Comparison of ENCODE assay signal across 25 cellular contexts in genomic region chr12:108594960-108595710, GRCh38. TPM values are rescaled to one million over a fixed set of nuclear protein-coding genes. Genes with fewer than 3 reads are reported as not detected.
DNase-seq lines count a peak whose midpoint lies in the region; ATAC-seq, FAIRE-seq and TF ChIP-seq lines count a peak whose summit lies in the region.
"Had no signal": no experiment of that assay in that cellular context is flagged by ENCODE, and none has a peak within 500 bp of the region (broad histone marks: within the 10 kb centered on the region; RNA-seq: fewer than 3 reads in every experiment).

No MANE protein-coding gene starts in this region.

- intact Hi-C loops in K562 (cut with micrococcal nuclease) (no loop called here), posterior vena cava (cut with DNase I) (no loop called here), Right ventricle myocardium superior (cut with DNase I) (no loop called here)

- in situ Hi-C loops in K562 (cut with MboI), result no loop called here

- no peak overlapping the region for H3K27ac ChIP-seq in K562 (ENCODE audit: extremely low read depth, low read depth, low read length)
- H3K27ac ChIP-seq: brain microvascular endothelial cell, right atrium auricular region, SK-N-MC, tibial artery had no signal

- peaks cover 0 to 28% of the 10 kb centered on the region in 2 experiments; a peak in 2 of 5 replicates for H3K4me1 ChIP-seq in K562 (replicated peaks in 1 of 2; ENCODE audit: control insufficient read depth in 2 of 2, insufficient read depth in 2 of 2, low read length in 2 of 2)
- H3K4me1 ChIP-seq: tibial artery had no signal

- no peak overlapping the region for H3K4me2 ChIP-seq in K562 (ENCODE audit: insufficient read depth, low read length)

- H4K20me1 ChIP-seq in K562 (replicated peaks; ENCODE audit: control insufficient read depth, insufficient read depth, low read length), result peaks cover 6% of the 10 kb centered on the region; the same call in 1 of the 2 replicates

- peaks cover 0 to 6% of the 10 kb centered on the region in 2 experiments; a peak in 1 of 5 replicates for H3K27me3 ChIP-seq in K562 (ENCODE audit: control insufficient read depth in 2 of 2, insufficient read depth in 2 of 2, low read length in 2 of 2)
- H3K27me3 ChIP-seq: brain microvascular endothelial cell, right atrium auricular region had no signal

- DNase-seq in GM18507 (ENCODE audit: extremely low spot score, insufficient read length, low read depth) (no peak), K562 (ENCODE audit: extremely low read depth in 1 of 4, low spot score in 3 of 4) (no peak), posterior vena cava (ENCODE audit: low spot score) (peak; percentile 51), Right ventricle myocardium superior (no peak)
- no peak for DNase-seq in stimulated activated naive CD8-positive, alpha-beta T cell treated with anti-CD3 and anti-CD28 coated beads, Interleukin-15, Interleukin-2, amounts not matched to agents 100 U/mL and 50 U/mL, for 24 hours
- DNase-seq: activated CD4-positive, alpha-beta T cell treated with anti-CD3 and anti-CD28 coated beads for 1 hour; activated CD8-positive, alpha-beta memory T cell treated with anti-CD3 and anti-CD28 coated beads, Interleukin-2, amount 10 ng/mL, durations not matched to agents 7 days and 5 days; activated naive CD8-positive, alpha-beta T cell treated with anti-CD3 and anti-CD28 coated beads, Interleukin-2, amount 10 ng/mL, durations not matched to agents 7 days and 5 days; brain microvascular endothelial cell; DMS79 treated with DMSO at 0.1 percent for 48 hours; KBM-7; MV-4-11; naive B cell; NCI-H1930; NCI-H446; stimulated activated naive B cell treated with anti-CD40 and anti-IgM and Interleukin-4, amounts not matched to agents 10 μg/mL and 1 μg/mL and 100 μg/mL, for 72 hours; T1000; tibial artery had no signal

- FAIRE-seq in GM18507 (lab: Jason Lieb, UNC), result peak; percentile 41
- no peak for FAIRE-seq in K562 (lab: Jason Lieb, UNC)
- FAIRE-seq: frontal cortex, RCC 7860 had no signal

- H2AFZ ChIP-seq in K562 (ENCODE audit: low read depth, low read length), result no peak overlapping the region

- TF ChIP-seq RAD21 in K562 (CRISPR knock-in tag; conservative IDR thresholded peaks at IDR 0.05 in 1 of 2, IDR thresholded peaks at IDR 0.05 in 1 of 2), result no peak

- TF ChIP-seq CTCF in K562 (IDR thresholded peaks at IDR 0.05 in 2 of 3, conservative IDR thresholded peaks at IDR 0.05 in 1 of 3; ENCODE audit: insufficient read depth in 2 of 3, low read depth in 1 of 3, low read length in 3 of 3), result no peak

- H3K9me1 ChIP-seq in K562 (ENCODE audit: control insufficient read depth, insufficient read depth, low read length), result peaks cover 2% of the 10 kb centered on the region

- no peak for TF ChIP-seq EP300 in K562 (IDR thresholded peaks at IDR 0.05; ENCODE audit: low read length)

- ATAC-seq in K562 (no peak), HG03159 (IDR thresholded peaks at IDR 0.05; ENCODE audit: unreplicated experiment) (no peak), Right ventricle myocardium superior (ENCODE audit: poor library complexity) (no peak)
- no peak for ATAC-seq in stimulated activated naive CD8-positive, alpha-beta T cell treated with anti-CD3 and anti-CD28 coated beads, Interleukin-15, Interleukin-2, amounts not matched to agents 100 U/mL and 50 U/mL, for 24 hours
- ATAC-seq: activated CD8-positive, alpha-beta memory T cell treated with anti-CD3 and anti-CD28 coated beads, Interleukin-2, amount 10 ng/mL, durations not matched to agents 7 days and 5 days; activated T-helper 17 cell treated with anti-CD3 and anti-CD28 coated beads, Interleukin-2, amount 50 U/mL, for 72 hours; stimulated activated naive B cell treated with anti-CD40 and anti-IgM and Interleukin-4, amounts not matched to agents 10 μg/mL and 1 μg/mL and 100 μg/mL, for 72 hours had no signal

- H3K79me2 ChIP-seq in K562 (ENCODE audit: control insufficient read depth, insufficient read depth, low read length), result no peaks in the 10 kb centered on the region

- POLR2A ChIA-PET in K562 (lab: Yijun Ruan, JAX), result interaction anchor here (0.6 to 1.1 kb wide), 3 partner anchors 10 to 1296 kb away, joined by 3 to 6 read pairs (median 4); partner anchors contain the start of gene SART3

- no peak overlapping the region for H3K9ac ChIP-seq in K562 (ENCODE audit: insufficient read depth in 1 of 2, low read depth in 2 of 2, low read length in 2 of 2)

- no peak for TF ChIP-seq POLR2A in K562 (conservative IDR thresholded peaks at IDR 0.05)

- BruUV-seq in K562 (replicated peaks; lab: Mats Ljungman, UMichigan), result no TSS peak

- 48% methylated on average over 7 of the region's 7 CpGs for WGBS in K562 (ENCODE audit: insufficient coverage, low coverage, missing lambda C conversion rate)

- H3K4me3 ChIP-seq in K562, result no peak overlapping the region
- H3K4me3 ChIP-seq: right atrium auricular region, tibial artery had no signal

- H3K36me3 ChIP-seq in K562 (ENCODE audit: control insufficient read depth, insufficient read depth, low read length), result no peaks in the 10 kb centered on the region
- H3K36me3 ChIP-seq: brain microvascular endothelial cell, right atrium auricular region, tibial artery had no signal

- CTCF ChIA-PET in K562 (lab: Yijun Ruan, JAX; ENCODE audit: low intra/inter-chr PET ratio), result no interaction called here

- no peaks in the 10 kb centered on the region for H3K9me3 ChIP-seq in K562 (replicated peaks; ENCODE audit: control insufficient read depth, insufficient read depth, low read depth, low read length)
- H3K9me3 ChIP-seq: right atrium auricular region, tibial artery had no signal

RNA-seq across cellular contexts. Expression of gene TMEM119, which starts 2.7 kb away (rescaled TPM):
- total RNA-seq in K562 (2011; cell fraction: chromatin; rRNA removed; ENCODE audit: low replicate concordance), result not detected in 2 replicates
- total RNA-seq in K562 (2011; cell fraction: nucleolus; rRNA removed), result not detected in 2 replicates
- total RNA-seq in K562 (2011; cell fraction: nucleoplasm; rRNA removed), result not detected in 2 replicates
- total RNA-seq in K562 (2014; rRNA removed) (not detected in 2 replicates), K562 (2014; rRNA removed; fragmentation: Illumina TruSeq; extraction: Trizol) (not detected in 2 replicates), K562 (2015; rRNA removed; fragmentation: Illumina TruSeq; extraction: Trizol) (not detected in 2 replicates), K562 (2021) (0.18 TPM in 1 of 2 replicates, not detected in the other), posterior vena cava (10 to 100 TPM; 12.7 to 72.5 TPM), Right ventricle myocardium superior (0.54 TPM)
- polyA plus RNA-seq in K562 (2011; rRNA removed) (not detected in 2 replicates), K562 (2014; fragmentation: Illumina TruSeq; extraction: Trizol) (not detected in 2 replicates), K562 (2014; fragmentation: Nextera tagmentation; extraction: Ambion mirVana) (not detected), K562 (2014; rRNA removed) (not detected in 2 replicates)
- 0.01 TPM in 1 of 2 replicates, not detected in the other for polyA plus RNA-seq in K562 (2011; cell fraction: cytosol; rRNA removed)
- polyA plus RNA-seq in K562 (2011; cell fraction: nucleus; rRNA removed), result not detected in 2 replicates
- 0.11 TPM in 1 of 2 replicates, not detected in the other for polyA plus RNA-seq in K562 (2012)
- polyA minus RNA-seq in K562 (2011; rRNA and poly(A)+ RNA removed), result not detected in 2 replicates
- not detected in 2 replicates for polyA minus RNA-seq in K562 (2011; cell fraction: cytosol; rRNA and poly(A)+ RNA removed)
- polyA minus RNA-seq in K562 (2011; cell fraction: nucleus; rRNA and poly(A)+ RNA removed), result not detected in 2 replicates
- total RNA-seq: kidney epithelial cell had no signal

RNA-seq across cellular contexts. Expression of gene ISCU, which starts 32.7 kb away (rescaled TPM):
- 50.8 and 64.7 TPM in 2 replicates for total RNA-seq in K562 (2011; cell fraction: chromatin; rRNA removed; ENCODE audit: low replicate concordance)
- 37.6 and 42.7 TPM in 2 replicates for total RNA-seq in K562 (2011; cell fraction: nucleolus; rRNA removed)
- total RNA-seq in K562 (2011; cell fraction: nucleoplasm; rRNA removed), result 58.2 and 69.2 TPM in 2 replicates
- 92.5 and 136 TPM in 2 replicates for total RNA-seq in K562 (2014; rRNA removed)
- 74.2 and 77.5 TPM in 2 replicates for total RNA-seq in K562 (2014; rRNA removed; fragmentation: Illumina TruSeq; extraction: Trizol)
- 75.6 and 77.3 TPM in 2 replicates for total RNA-seq in K562 (2015; rRNA removed; fragmentation: Illumina TruSeq; extraction: Trizol)
- total RNA-seq in K562 (2021), result 67.8 and 68.7 TPM in 2 replicates
- 80.9 and 89.6 TPM in 2 replicates for polyA plus RNA-seq in K562 (2011; rRNA removed)
- polyA plus RNA-seq in K562 (2011; cell fraction: cytosol; rRNA removed), result 36.5 and 59.5 TPM in 2 replicates
- 120 and 177 TPM in 2 replicates for polyA plus RNA-seq in K562 (2011; cell fraction: nucleus; rRNA removed)
- polyA plus RNA-seq in K562 (2012), result 76.7 and 87.8 TPM in 2 replicates
- 69.4 and 77.7 TPM in 2 replicates for polyA plus RNA-seq in K562 (2014; fragmentation: Illumina TruSeq; extraction: Trizol)
- 10 to 100 TPM; 15.9 to 19.8 TPM for polyA plus RNA-seq in K562 (2014; fragmentation: Nextera tagmentation; extraction: Ambion mirVana)
- polyA plus RNA-seq in K562 (2014; rRNA removed), result 84.7 and 86.8 TPM in 2 replicates
- polyA minus RNA-seq in K562 (2011; rRNA and poly(A)+ RNA removed), result 65.3 and 73.2 TPM in 2 replicates
- polyA minus RNA-seq in K562 (2011; cell fraction: cytosol; rRNA and poly(A)+ RNA removed), result 16.6 and 26.3 TPM in 2 replicates
- 25.0 and 57.6 TPM in 2 replicates for polyA minus RNA-seq in K562 (2011; cell fraction: nucleus; rRNA and poly(A)+ RNA removed)
- 100 to 1,000 TPM; 113 to 119 TPM for total RNA-seq in posterior vena cava
- 484 TPM for total RNA-seq in Right ventricle myocardium superior

RNA-seq across cellular contexts. Expression of gene SART3, which starts 34.2 kb away (rescaled TPM):
- 295 and 336 TPM in 2 replicates for total RNA-seq in K562 (2011; cell fraction: chromatin; rRNA removed; ENCODE audit: low replicate concordance)
- total RNA-seq in K562 (2011; cell fraction: nucleolus; rRNA removed), result 193 and 203 TPM in 2 replicates
- 258 and 314 TPM in 2 replicates for total RNA-seq in K562 (2011; cell fraction: nucleoplasm; rRNA removed)
- 167 and 396 TPM in 2 replicates for total RNA-seq in K562 (2014; rRNA removed)
- 64.7 and 66.7 TPM in 2 replicates for total RNA-seq in K562 (2014; rRNA removed; fragmentation: Illumina TruSeq; extraction: Trizol)
- total RNA-seq in K562 (2015; rRNA removed; fragmentation: Illumina TruSeq; extraction: Trizol), result 103 and 104 TPM in 2 replicates
- 63.2 and 72.6 TPM in 2 replicates for total RNA-seq in K562 (2021)
- polyA plus RNA-seq in K562 (2011; rRNA removed), result 32.1 and 33.7 TPM in 2 replicates
- 11.9 and 18.3 TPM in 2 replicates for polyA plus RNA-seq in K562 (2011; cell fraction: cytosol; rRNA removed)
- polyA plus RNA-seq in K562 (2011; cell fraction: nucleus; rRNA removed), result 128 and 132 TPM in 2 replicates
- polyA plus RNA-seq in K562 (2012), result 43.0 and 62.6 TPM in 2 replicates
- polyA plus RNA-seq in K562 (2014; fragmentation: Illumina TruSeq; extraction: Trizol), result 54.4 and 56.7 TPM in 2 replicates
- polyA plus RNA-seq in K562 (2014; fragmentation: Nextera tagmentation; extraction: Ambion mirVana), result 1 to 10 TPM; 8.9 to 9.9 TPM
- 52.6 and 58.4 TPM in 2 replicates for polyA plus RNA-seq in K562 (2014; rRNA removed)
- 73.9 and 94.6 TPM in 2 replicates for polyA minus RNA-seq in K562 (2011; rRNA and poly(A)+ RNA removed)
- polyA minus RNA-seq in K562 (2011; cell fraction: cytosol; rRNA and poly(A)+ RNA removed), result 27.6 and 31.6 TPM in 2 replicates
- 152 and 195 TPM in 2 replicates for polyA minus RNA-seq in K562 (2011; cell fraction: nucleus; rRNA and poly(A)+ RNA removed)
- 10 to 100 TPM; 27.4 to 28.9 TPM for total RNA-seq in posterior vena cava
- total RNA-seq in Right ventricle myocardium superior, result 18.9 TPM

RNA-seq across cellular contexts. Expression of gene SELPLG, which starts 38.6 kb away (rescaled TPM):
- 0.35 and 0.79 TPM in 2 replicates for total RNA-seq in K562 (2011; cell fraction: chromatin; rRNA removed; ENCODE audit: low replicate concordance)
- total RNA-seq in K562 (2011; cell fraction: nucleolus; rRNA removed), result 1.1 and 1.5 TPM in 2 replicates
- total RNA-seq in K562 (2011; cell fraction: nucleoplasm; rRNA removed), result 0.59 and 0.69 TPM in 2 replicates
- total RNA-seq in K562 (2014; rRNA removed) (1.7 and 3.4 TPM in 2 replicates), K562 (2014; rRNA removed; fragmentation: Illumina TruSeq; extraction: Trizol) (0.54 and 0.76 TPM in 2 replicates), K562 (2015; rRNA removed; fragmentation: Illumina TruSeq; extraction: Trizol) (10.2 TPM in 2 replicates), K562 (2021) (2.2 and 2.5 TPM in 2 replicates), posterior vena cava (10 to 100 TPM in 1 of 2 donors, 1 to 10 TPM in 1; 5.1 to 14.4 TPM), Right ventricle myocardium superior (4.2 TPM)
- polyA plus RNA-seq in K562 (2011; rRNA removed) (1.4 and 1.6 TPM in 2 replicates), K562 (2014; fragmentation: Illumina TruSeq; extraction: Trizol) (3.3 and 3.9 TPM in 2 replicates), K562 (2014; fragmentation: Nextera tagmentation; extraction: Ambion mirVana) (under 1 TPM; 0.22 to 0.34 TPM), K562 (2014; rRNA removed) (1.2 and 2.8 TPM in 2 replicates)
- polyA plus RNA-seq in K562 (2011; cell fraction: cytosol; rRNA removed), result 1.9 and 6.8 TPM in 2 replicates
- polyA plus RNA-seq in K562 (2011; cell fraction: nucleus; rRNA removed), result 0.60 and 0.92 TPM in 2 replicates
- polyA plus RNA-seq in K562 (2012), result 9.4 and 9.9 TPM in 2 replicates
- 0.48 and 1.1 TPM in 2 replicates for polyA minus RNA-seq in K562 (2011; rRNA and poly(A)+ RNA removed)
- 0.91 and 0.95 TPM in 2 replicates for polyA minus RNA-seq in K562 (2011; cell fraction: cytosol; rRNA and poly(A)+ RNA removed)
- polyA minus RNA-seq in K562 (2011; cell fraction: nucleus; rRNA and poly(A)+ RNA removed), result 0.27 and 0.44 TPM in 2 replicates
